In genomic region chr3:175346573-175347356, GRCh38 we compare ENCODE assay signal across 10 cellular contexts.
DNase-seq lines count a peak whose midpoint lies in the region; ATAC-seq and TF ChIP-seq lines count a peak whose summit lies in the region.
"Had no signal": no experiment of that assay in that cellular context is flagged by ENCODE, and none has a peak within 500 bp of the region (broad histone marks: within the 10 kb centered on the region; RNA-seq: fewer than 3 reads in every experiment).

No MANE protein-coding gene starts in this region.

- peaks cover 3% of the 10 kb centered on the region for H3K9me3 Mint-ChIP-seq in activated naive CD4-positive, alpha-beta T cell treated with anti-CD3 and anti-CD28 coated beads, Interleukin-2, amount 10 ng/mL, durations not matched to agents 7 days and 5 days

- no peaks in the 10 kb centered on the region for H3K4me1 Mint-ChIP-seq in activated naive CD4-positive, alpha-beta T cell treated with anti-CD3 and anti-CD28 coated beads, Interleukin-2, amount 10 ng/mL, durations not matched to agents 7 days and 5 days
- H3K4me1 Mint-ChIP-seq: naive B cell had no signal

- TF ChIP-seq CTCF in omental fat pad (IDR thresholded peaks at IDR 0.05): no peak

- DNase-seq in DMS153 treated with DMSO at 0.1 percent for 48 hours (lab: John Stamatoyannopoulos, UW; ENCODE audit: unreplicated experiment) (peak; percentile 60), NCI-H2107 (lab: John Stamatoyannopoulos, UW) (peak; percentile 33), dermis microvascular lymphatic vessel endothelial cell (ENCODE audit: low read depth in 2 of 2) (peak; percentile 66 to 70), omental fat pad (ENCODE audit: low spot score) (no peak), KG1 (lab: John Stamatoyannopoulos, UW) (no peak)
- no peak for DNase-seq in activated naive CD4-positive, alpha-beta T cell treated with anti-CD3 and anti-CD28 coated beads, Interleukin-2, amount 10 ng/mL, durations not matched to agents 7 days and 5 days
- DNase-seq: activated CD4-positive, alpha-beta T cell treated with anti-CD3 and anti-CD28 coated beads, Interleukin-2, amount 50 U/mL, for 48 hours; naive B cell had no signal

- no peaks in the 10 kb centered on the region for H3K27me3 Mint-ChIP-seq in activated naive CD4-positive, alpha-beta T cell treated with anti-CD3 and anti-CD28 coated beads, Interleukin-2, amount 10 ng/mL, durations not matched to agents 7 days and 5 days
- H3K27me3 Mint-ChIP-seq: naive B cell had no signal

- H3K36me3 Mint-ChIP-seq in activated naive CD4-positive, alpha-beta T cell treated with anti-CD3 and anti-CD28 coated beads, Interleukin-2, amount 10 ng/mL, durations not matched to agents 7 days and 5 days: no peaks in the 10 kb centered on the region
- H3K36me3 Mint-ChIP-seq: naive B cell had no signal

- H3K4me3 Mint-ChIP-seq in activated naive CD4-positive, alpha-beta T cell treated with anti-CD3 and anti-CD28 coated beads, Interleukin-2, amount 10 ng/mL, durations not matched to agents 7 days and 5 days: no peak overlapping the region
- H3K4me3 Mint-ChIP-seq: naive B cell had no signal

- CTCF ChIA-PET in activated naive CD4-positive, alpha-beta T cell treated with anti-CD3 and anti-CD28 coated beads, Interleukin-2, amount 10 ng/mL, durations not matched to agents 7 days and 5 days (lab: Charles Lee): interaction anchor here (1.1 kb wide), 1 partner anchor 26 kb away, joined by 3 read pairs; no protein-coding TSS in a partner anchor

- no peak overlapping the region for H3K27ac Mint-ChIP-seq in activated naive CD4-positive, alpha-beta T cell treated with anti-CD3 and anti-CD28 coated beads, Interleukin-2, amount 10 ng/mL, durations not matched to agents 7 days and 5 days
- H3K27ac Mint-ChIP-seq: naive B cell had no signal

- peak; percentile 85 for ATAC-seq in omental fat pad (ENCODE audit: low FRiP score)
- ATAC-seq in GM19035 (IDR thresholded peaks at IDR 0.05; ENCODE audit: unreplicated experiment): no peak
- ATAC-seq in activated CD4-positive, CD25-positive, alpha-beta regulatory T cell treated with anti-CD3 and anti-CD28 coated beads, Interleukin-2, amount 50 U/mL, for 24 hours: no peak

Comparison
In these comparisons a context has a peak if more than half of its experiments do, and no peak if none do; other contexts are left out.
1. DNase-seq: peak in DMS153 treated with DMSO at 0.1 percent for 48 hours (single experiment), NCI-H2107 (single experiment) and dermis microvascular lymphatic vessel endothelial cell (2 of 2); none in omental fat pad (single experiment), activated naive CD4-positive, alpha-beta T cell treated with anti-CD3 and anti-CD28 coated beads, Interleukin-2, amount 10 ng/mL, durations not matched to agents 7 days and 5 days (single experiment) and KG1 (single experiment).